Comparison of ENCODE assay signal across 24 cellular contexts in genomic region chr10:16916496-16916895, GRCh38.
A peak's percentile ranks its signal among the peaks of the same experiment; 100 is the strongest.
DNase-seq lines count a peak whose midpoint lies in the region; ATAC-seq, FAIRE-seq and TF ChIP-seq lines count a peak whose summit lies in the region.
"Had no signal": no experiment of that assay in that cellular context is flagged by ENCODE, and none has a peak within 500 bp of the region (broad histone marks: within the 10 kb centered on the region; RNA-seq: fewer than 3 reads in every experiment).

No MANE protein-coding gene starts in this region.

- H3K27me3 ChIP-seq in GM23338 (ENCODE audit: insufficient read depth) (no peaks in the 10 kb centered on the region), H1 (replicated peaks in 1 of 4; ENCODE audit: control insufficient read depth in 3 of 4, extremely low read depth in 1 of 4, insufficient read depth in 3 of 4, low read length in 3 of 4) (no peaks in the 10 kb centered on the region), neural progenitor cell (no peaks in the 10 kb centered on the region), gastrocnemius medialis (no peaks in the 10 kb centered on the region), neuronal stem cell (ENCODE audit: control insufficient read depth in 3 of 3, insufficient read depth in 3 of 3, low read depth in 1 of 3, low read length in 3 of 3) (no peaks in the 10 kb centered on the region)
- H3K27me3 ChIP-seq: MG63, SJSA1 had no signal

- no peak overlapping the region for H3K18ac ChIP-seq in H1 (ENCODE audit: extremely low read depth, low read length)
- no peak overlapping the region for H3K18ac ChIP-seq in neuronal stem cell (ENCODE audit: low read length)

- TF ChIP-seq EP300 in H1 (IDR thresholded peaks at IDR 0.05; ENCODE audit: borderline replicate concordance in 1 of 2, low read depth in 2 of 2, low read length in 2 of 2) = no peak

- peak; percentile 18 for DNase-seq in GM23338 (ENCODE audit: low spot score)
- DNase-seq in HFFc6 = no peak
- no peak for DNase-seq in H1 (ENCODE audit: low read depth in 1 of 2, low spot score in 2 of 2)
- DNase-seq in neural progenitor cell (ENCODE audit: low spot score) = no peak
- DNase-seq in gastrocnemius medialis = no peak
- no peak for DNase-seq in activated CD8-positive, alpha-beta memory T cell treated with anti-CD3 and anti-CD28 coated beads, Interleukin-2, amount 10 ng/mL, durations not matched to agents 7 days and 5 days
- DNase-seq in neuronal stem cell (ENCODE audit: low spot score) = no peak
- DNase-seq in occipital lobe (lab: John Stamatoyannopoulos, UW) = no peak
- DNase-seq: Calu3, GM23248, HCEC 1CT, KG1, MG63, NCI-H1417, NCI-H1694 treated with DMSO at 0.1 percent for 48 hours, NCI-H2081, NCI-H2227 treated with DMSO at 0.1 percent for 48 hours, NCI-H526 treated with DMSO at 0.1 percent for 48 hours, Right ventricle myocardium superior, RPMI8226 had no signal

- H3K27me3 Mint-ChIP-seq in GM23338 (ENCODE audit: insufficient read depth, low read depth, poor library complexity) = no peaks in the 10 kb centered on the region
- no peaks in the 10 kb centered on the region; the same call in 1 of the 2 replicates for H3K27me3 Mint-ChIP-seq in HFFc6 (ENCODE audit: insufficient read depth)
- H3K27me3 Mint-ChIP-seq in neural progenitor cell (ENCODE audit: insufficient read depth, low read depth) = peaks cover 3% of the 10 kb centered on the region
- H3K27me3 Mint-ChIP-seq in activated CD8-positive, alpha-beta memory T cell treated with anti-CD3 and anti-CD28 coated beads, Interleukin-2, amount 10 ng/mL, durations not matched to agents 7 days and 5 days = no peaks in the 10 kb centered on the region
- H3K27me3 Mint-ChIP-seq: B cell had no signal

- no peak overlapping the region for H2BK20ac ChIP-seq in H1 (ENCODE audit: low read length)

- H3K23ac ChIP-seq in H1 (ENCODE audit: insufficient read length) = no peak overlapping the region
- H3K23ac ChIP-seq in neuronal stem cell (ENCODE audit: low read depth, low read length, poor library complexity) = no peak overlapping the region

- TF ChIP-seq POLR2A in H1 (IDR thresholded peaks at IDR 0.05; ENCODE audit: control extremely low read depth in 1 of 2, low read depth in 2 of 2, low read length in 2 of 2) = no peak
- TF ChIP-seq POLR2A in gastrocnemius medialis (IDR thresholded peaks at IDR 0.05) = no peak

- H2BK15ac ChIP-seq in H1 (ENCODE audit: low read length) (no peak overlapping the region), neuronal stem cell (ENCODE audit: low read length) (no peak overlapping the region)

- H3K9me3 Mint-ChIP-seq in GM23338 (no peaks in the 10 kb centered on the region), HFFc6 (no peaks in the 10 kb centered on the region), neural progenitor cell (peaks cover 8% of the 10 kb centered on the region)
- no peaks in the 10 kb centered on the region for H3K9me3 Mint-ChIP-seq in activated CD8-positive, alpha-beta memory T cell treated with anti-CD3 and anti-CD28 coated beads, Interleukin-2, amount 10 ng/mL, durations not matched to agents 7 days and 5 days (ENCODE audit: low read depth)

- no peaks in the 10 kb centered on the region for H3K4me1 Mint-ChIP-seq in GM23338
- peaks cover under 1% of the 10 kb centered on the region for H3K4me1 Mint-ChIP-seq in HFFc6 (ENCODE audit: low read depth)
- peaks cover 15% of the 10 kb centered on the region for H3K4me1 Mint-ChIP-seq in neural progenitor cell
- H3K4me1 Mint-ChIP-seq in activated CD8-positive, alpha-beta memory T cell treated with anti-CD3 and anti-CD28 coated beads, Interleukin-2, amount 10 ng/mL, durations not matched to agents 7 days and 5 days = no peaks in the 10 kb centered on the region
- H3K4me1 Mint-ChIP-seq: B cell had no signal

- H4K20me1 ChIP-seq in GM23338 (replicated peaks; ENCODE audit: insufficient read depth) (no peaks in the 10 kb centered on the region), H1 (replicated peaks in 1 of 2; ENCODE audit: control insufficient read depth in 1 of 2, insufficient read depth in 2 of 2, low read length in 2 of 2) (no peaks in the 10 kb centered on the region), neural progenitor cell (ENCODE audit: low read depth) (no peaks in the 10 kb centered on the region)

- H2BK12ac ChIP-seq in H1 (ENCODE audit: low read depth, low read length) (no peak overlapping the region), neuronal stem cell (ENCODE audit: low read length) (no peak overlapping the region)

- 91% methylated on average over 4 of the region's 6 CpGs; no CpG with 5 or more reads in 1 of the 2 experiments for WGBS in H1 (ENCODE audit: extremely low coverage in 1 of 2, insufficient coverage in 1 of 2, insufficient read length in 1 of 2, insufficient replicate concordance in 2 of 2, low coverage in 1 of 2, low lambda C conversion rate in 2 of 2, missing lambda C conversion rate in 1 of 2), 2 experiments
- WGBS in neuronal stem cell (ENCODE audit: extremely low coverage in 2 of 2, insufficient read length in 2 of 2, insufficient replicate concordance in 1 of 2), 2 donors = no CpG with 5 or more reads among the region's 6 CpGs

- H3K4me1 ChIP-seq in GM23338 (ENCODE audit: insufficient read depth) (no peaks in the 10 kb centered on the region), H1 (replicated peaks in 1 of 4; ENCODE audit: control insufficient read depth in 3 of 4, insufficient read depth in 4 of 4, low read length in 3 of 4) (no peaks in the 10 kb centered on the region), neural progenitor cell (no peaks in the 10 kb centered on the region), gastrocnemius medialis (no peaks in the 10 kb centered on the region), neuronal stem cell (ENCODE audit: control insufficient read depth in 2 of 2, insufficient read depth in 1 of 2, low read depth in 1 of 2, low read length in 2 of 2) (no peaks in the 10 kb centered on the region)
- H3K4me1 ChIP-seq: SJSA1 had no signal

- H3K9me3 ChIP-seq in H1 (ENCODE audit: insufficient read depth in 2 of 2, low read depth in 1 of 2, low read length in 1 of 2) = no peaks in the 10 kb centered on the region
- H3K9me3 ChIP-seq in neural progenitor cell (ENCODE audit: low read depth) = no peaks in the 10 kb centered on the region
- no peaks in the 10 kb centered on the region for H3K9me3 ChIP-seq in gastrocnemius medialis
- peaks cover 0 to 7% of the 10 kb centered on the region in 2 donors for H3K9me3 ChIP-seq in neuronal stem cell (replicated peaks in 1 of 2; ENCODE audit: control insufficient read depth in 2 of 2, insufficient read depth in 1 of 2, low read depth in 1 of 2, low read length in 2 of 2)
- H3K9me3 ChIP-seq: MG63, SJSA1 had no signal

- H3K4me3 ChIP-seq in GM23338 (no peak overlapping the region), H1 (ENCODE audit: extremely low read depth in 1 of 4, insufficient read depth in 2 of 4, low read depth in 3 of 4, low read length in 4 of 4) (no peak overlapping the region), neural progenitor cell (no peak overlapping the region), gastrocnemius medialis (no peak overlapping the region), neuronal stem cell (ENCODE audit: low read length in 2 of 2) (no peak overlapping the region)
- H3K4me3 ChIP-seq: GM23248, MG63, SJSA1 had no signal

- no peak for ATAC-seq in GM23338
- ATAC-seq in gastrocnemius medialis = no peak
- ATAC-seq in activated CD8-positive, alpha-beta memory T cell treated with anti-CD3 and anti-CD28 coated beads, Interleukin-2, amount 10 ng/mL, durations not matched to agents 7 days and 5 days = no peak

- H3K36me3 Mint-ChIP-seq in GM23338 (ENCODE audit: low read depth) (no peaks in the 10 kb centered on the region), HFFc6 (ENCODE audit: low read depth) (peaks cover 4% of the 10 kb centered on the region; the same call in 1 of the 2 replicates), neural progenitor cell (peaks cover 29% of the 10 kb centered on the region)
- no peaks in the 10 kb centered on the region for H3K36me3 Mint-ChIP-seq in activated CD8-positive, alpha-beta memory T cell treated with anti-CD3 and anti-CD28 coated beads, Interleukin-2, amount 10 ng/mL, durations not matched to agents 7 days and 5 days

- no peaks in the 10 kb centered on the region for H3K9me2 ChIP-seq in GM23338 (ENCODE audit: insufficient read depth)

- no peak overlapping the region for H3K56ac ChIP-seq in H1 (replicated peaks; ENCODE audit: insufficient read length, low read depth, low read length)

- H4K8ac ChIP-seq in H1 (ENCODE audit: extremely low read depth, insufficient read depth, low read length) (no peak overlapping the region), neuronal stem cell (ENCODE audit: low read depth, low read length) (no peak overlapping the region)

- intact Hi-C loops in gastrocnemius medialis (cut with DNase I; ENCODE audit: low total_unique reads) = no loop called here

- no peaks in the 10 kb centered on the region for H3K23me2 ChIP-seq in H1 (ENCODE audit: low read depth, low read length)

- H2AK5ac ChIP-seq in H1 (ENCODE audit: low read depth, low read length) (no peak overlapping the region), neuronal stem cell (ENCODE audit: low read depth, low read length) (no peak overlapping the region)

- TF ChIP-seq RAD21 in H1 (IDR thresholded peaks at IDR 0.05 in 1 of 2, conservative IDR thresholded peaks at IDR 0.05 in 1 of 2; ENCODE audit: low read depth in 2 of 2, low read length in 2 of 2) = no peak

- H3K14ac ChIP-seq in H1 (ENCODE audit: insufficient read length) (no peak overlapping the region), neuronal stem cell (ENCODE audit: low read length) (no peak overlapping the region)

- TF ChIP-seq CTCF in GM23338 (conservative IDR thresholded peaks at IDR 0.05; ENCODE audit: low read depth in 2 of 2) = peak in 1 of 2 experiments; percentile 52; a peak in 2 of 4 replicates
- TF ChIP-seq CTCF in HFFc6 (IDR thresholded peaks at IDR 0.05) = peak; percentile 56
- peak in 1 of 3 experiments; percentile 9; a peak in 1 of 4 replicates for TF ChIP-seq CTCF in H1 (IDR thresholded peaks at IDR 0.05; ENCODE audit: control extremely low read depth in 1 of 3, insufficient read depth in 1 of 3, low read depth in 1 of 3, low read length in 3 of 3)
- TF ChIP-seq CTCF in neural progenitor cell (IDR thresholded peaks at IDR 0.05) = peak; percentile 18
- TF ChIP-seq CTCF in gastrocnemius medialis (IDR thresholded peaks at IDR 0.05 in 4 of 5, conservative IDR thresholded peaks at IDR 0.05 in 1 of 5) = no peak

- no peak overlapping the region for H2BK5ac ChIP-seq in H1 (ENCODE audit: low read depth, low read length)
- H2BK5ac ChIP-seq in neuronal stem cell (ENCODE audit: low read length) = no peak overlapping the region

- H3K79me1 ChIP-seq in H1 (ENCODE audit: low read depth, low read length) (no peaks in the 10 kb centered on the region), neuronal stem cell (ENCODE audit: low read depth, low read length) (no peaks in the 10 kb centered on the region)

- H4K91ac ChIP-seq in H1 (replicated peaks; ENCODE audit: insufficient read length, low read length) (no peak overlapping the region), neuronal stem cell (ENCODE audit: low read depth, low read length, poor library complexity) (no peak overlapping the region)

- in situ Hi-C loops in gastrocnemius medialis (cut with MboI; ENCODE audit: low sequenced_read_pairs in 4 of 4) = no loop called here

- H3K27ac ChIP-seq in GM23338 (ENCODE audit: low read depth) (no peak overlapping the region), H1 (ENCODE audit: low read depth, low read length) (no peak overlapping the region), neural progenitor cell (no peak overlapping the region), gastrocnemius medialis (no peak overlapping the region), neuronal stem cell (replicated peaks; ENCODE audit: low read length) (no peak overlapping the region)
- H3K27ac ChIP-seq: GM23248, HL-60, SJSA1 had no signal

- CTCF ChIA-PET in H1 (lab: Charles Lee; ENCODE audit: partially characterized antibody) = interaction anchor here (0.7 to 1.6 kb wide), 8 partner anchors 9 to 349 kb away, joined by 3 to 8 read pairs (median 4); no protein-coding TSS in a partner anchor
- CTCF ChIA-PET in activated CD8-positive, alpha-beta memory T cell treated with anti-CD3 and anti-CD28 coated beads, Interleukin-2, amount 10 ng/mL, durations not matched to agents 7 days and 5 days (lab: Charles Lee) = no interaction called here

- H3K27ac Mint-ChIP-seq in GM23338 (no peak overlapping the region), HFFc6 (no peak overlapping the region), neural progenitor cell (no peak overlapping the region)
- no peak overlapping the region for H3K27ac Mint-ChIP-seq in activated CD8-positive, alpha-beta memory T cell treated with anti-CD3 and anti-CD28 coated beads, Interleukin-2, amount 10 ng/mL, durations not matched to agents 7 days and 5 days
- H3K27ac Mint-ChIP-seq: B cell had no signal

- FAIRE-seq in H1 (lab: Jason Lieb, UNC) = no peak
- FAIRE-seq: GM19239 had no signal

- no peak overlapping the region for H3K4me2 ChIP-seq in GM23338
- no peak overlapping the region for H3K4me2 ChIP-seq in H1 (ENCODE audit: insufficient read depth in 1 of 2, low read depth in 2 of 2, low read length in 2 of 2)
- no peak overlapping the region for H3K4me2 ChIP-seq in neural progenitor cell
- no peak overlapping the region for H3K4me2 ChIP-seq in neuronal stem cell (ENCODE audit: insufficient read depth, low read length, poor library complexity, severe bottlenecking)

- H3K4ac ChIP-seq in H1 (replicated peaks; ENCODE audit: insufficient read length, low read depth, low read length) = no peak overlapping the region
- H3K4ac ChIP-seq in neuronal stem cell (ENCODE audit: low read length) = no peak overlapping the region

- H2AFZ ChIP-seq in GM23338 = no peak overlapping the region
- no peak overlapping the region for H2AFZ ChIP-seq in H1 (ENCODE audit: low read length)
- no peak overlapping the region for H2AFZ ChIP-seq in neural progenitor cell (replicated peaks)
- no peak overlapping the region for H2AFZ ChIP-seq in neuronal stem cell (ENCODE audit: low read length)
- H2AFZ ChIP-seq: GM23248 had no signal

- no peak overlapping the region for H4K5ac ChIP-seq in H1 (ENCODE audit: insufficient read length, low read depth, low read length)

- H3K9ac ChIP-seq in H1 (replicated peaks in 1 of 4; ENCODE audit: extremely low read depth in 1 of 4, low read depth in 3 of 4, low read length in 3 of 4) = no peak overlapping the region
- H3K9ac ChIP-seq in neural progenitor cell = no peak overlapping the region
- H3K9ac ChIP-seq in neuronal stem cell (ENCODE audit: low read depth, low read length, poor library complexity) = no peak overlapping the region
- H3K9ac ChIP-seq: GM23248 had no signal

- H3K4me3 Mint-ChIP-seq in GM23338 (no peak overlapping the region), HFFc6 (no peak overlapping the region), neural progenitor cell (no peak overlapping the region)
- H3K4me3 Mint-ChIP-seq in activated CD8-positive, alpha-beta memory T cell treated with anti-CD3 and anti-CD28 coated beads, Interleukin-2, amount 10 ng/mL, durations not matched to agents 7 days and 5 days = no peak overlapping the region
- H3K4me3 Mint-ChIP-seq: B cell had no signal

- POLR2A ChIA-PET in H1 (lab: Charles Lee; ENCODE audit: partially characterized antibody) = no interaction called here

- H3K36me3 ChIP-seq in GM23338 (ENCODE audit: insufficient read depth) = no peaks in the 10 kb centered on the region
- no peaks in the 10 kb centered on the region for H3K36me3 ChIP-seq in H1 (ENCODE audit: control insufficient read depth in 2 of 4, insufficient read depth in 4 of 4, low read length in 3 of 4)
- H3K36me3 ChIP-seq in neural progenitor cell = no peaks in the 10 kb centered on the region
- no peaks in the 10 kb centered on the region for H3K36me3 ChIP-seq in gastrocnemius medialis
- H3K36me3 ChIP-seq in neuronal stem cell (replicated peaks in 1 of 2; ENCODE audit: control insufficient read depth in 2 of 2, insufficient read depth in 2 of 2, low read length in 2 of 2) = no peaks in the 10 kb centered on the region
- H3K36me3 ChIP-seq: MG63, SJSA1 had no signal

- H2BK120ac ChIP-seq in H1 (replicated peaks; ENCODE audit: low read depth, low read length) = no peak overlapping the region
- no peak overlapping the region for H2BK120ac ChIP-seq in neuronal stem cell (ENCODE audit: low read depth, low read length)

- H3F3A ChIP-seq in GM23338 (replicated peaks; ENCODE audit: low read depth) (no peaks in the 10 kb centered on the region), neural progenitor cell (ENCODE audit: low read depth) (no peaks in the 10 kb centered on the region)

- H3K79me2 ChIP-seq in GM23338 (replicated peaks; ENCODE audit: insufficient read depth) = no peaks in the 10 kb centered on the region
- no peaks in the 10 kb centered on the region for H3K79me2 ChIP-seq in H1 (ENCODE audit: control insufficient read depth in 1 of 2, insufficient read depth in 2 of 2, low read length in 2 of 2)
- no peaks in the 10 kb centered on the region for H3K79me2 ChIP-seq in neural progenitor cell (ENCODE audit: low read depth)

Comparison
In these comparisons a context has a peak if more than half of its experiments do, and no peak if none do; other contexts are left out.
1. CTCF ChIP-seq: peak in HFFc6 (single experiment) and neural progenitor cell (single experiment); none in gastrocnemius medialis (0 of 5).